In genomic region chr12:76277480-76277879, GRCh38 we compare ENCODE assay signal across 16 cellular contexts.
DNase-seq lines count a peak whose midpoint lies in the region; ATAC-seq lines count a peak whose summit lies in the region.
"Had no signal": no experiment of that assay in that cellular context is flagged by ENCODE, and none has a peak within 500 bp of the region (broad histone marks: within the 10 kb centered on the region; RNA-seq: fewer than 3 reads in every experiment).

No MANE protein-coding gene starts in this region.

- no peak for ATAC-seq in GM21390 (IDR thresholded peaks at IDR 0.05; ENCODE audit: unreplicated experiment)
- ATAC-seq: activated CD4-positive, alpha-beta T cell treated with anti-CD3 and anti-CD28 coated beads for 36 hours; T-helper 17 cell had no signal

- DNase-seq in A172 (ENCODE audit: low spot score) (peak; percentile 94), HK-2 (ENCODE audit: unreplicated experiment) (peak; percentile 31), astrocyte of the hippocampus (ENCODE audit: low read depth, low spot score) (peak; percentile 74), hepatic stellate cell (ENCODE audit: low spot score) (peak; percentile 37), cortex of kidney (lab: John Stamatoyannopoulos, UW) (no peak), putamen (ENCODE audit: low spot score) (no peak), DMS114 treated with DMSO at 0.1 percent for 48 hours (lab: John Stamatoyannopoulos, UW; ENCODE audit: unreplicated experiment) (no peak)
- DNase-seq: 8988T; activated CD4-positive, alpha-beta T cell treated with anti-CD3 and anti-CD28 coated beads for 36 hours; amniotic stem cell; heart left ventricle; NCI-H1436; NCI-H510A treated with DMSO at 0.1 percent for 48 hours; spleen; T-helper 17 cell had no signal

Comparison
In these comparisons a context has a peak if more than half of its experiments do, and no peak if none do; other contexts are left out.
1. DNase-seq: peak in A172 (single experiment), HK-2 (single experiment), astrocyte of the hippocampus (single experiment) and hepatic stellate cell (single experiment); none in cortex of kidney (single experiment), putamen (single experiment) and DMS114 treated with DMSO at 0.1 percent for 48 hours (single experiment).